Comparison of ENCODE assay signal across 22 cellular contexts in genomic region chr3:63477494-63478129, GRCh38.
"Had no signal": no experiment of that assay in that cellular context is flagged by ENCODE, and none has a peak within 500 bp of the region (broad histone marks: within the 10 kb centered on the region; RNA-seq: fewer than 3 reads in every experiment).

No MANE protein-coding gene starts in this region.

- H3K36me3 ChIP-seq: gastrocnemius medialis, stomach, thyroid gland had no signal

- H3K27me3 Mint-ChIP-seq: naive B cell; natural killer cell treated with Interleukin-12 subunit alpha and Interleukin-12 subunit beta and Interleukin-15 and Interleukin-18, amount 100 ng/mL, for 72 hours; progenitor cell of endocrine pancreas had no signal

- H3K4me3 Mint-ChIP-seq: memory B cell; naive B cell; natural killer cell treated with Interleukin-12 subunit alpha and Interleukin-12 subunit beta and Interleukin-15 and Interleukin-18, amount 100 ng/mL, for 72 hours; neural crest cell; stimulated activated effector memory CD8-positive, alpha-beta T cell treated with anti-CD3 and anti-CD28 coated beads, Interleukin-12 subunit alpha, Interleukin-12 subunit beta, amount 100 ng/mL, for 72 hours; type B pancreatic cell had no signal

- DNase-seq: dorsolateral prefrontal cortex; effector CD4-positive, alpha-beta T cell; foreskin fibroblast; gastrocnemius medialis; head of caudate nucleus; naive B cell; stimulated activated CD4-positive, alpha-beta T cell treated with anti-CD3 and anti-CD28 coated beads, Interleukin-2, amount 100 ng/mL, for 24 hours; stimulated activated CD4-positive, alpha-beta T cell treated with anti-CD3 and anti-CD28 coated beads, Interleukin-4, amount 100 ng/mL, for 24 hours; stimulated activated naive CD4-positive, alpha-beta T cell treated with Interleukin-2 at 50 U/mL for 16 hours; stomach; thyroid gland had no signal

- H3K4me3 ChIP-seq: dorsolateral prefrontal cortex, gastrocnemius medialis, lung, stomach, thyroid gland had no signal

- H3K27ac Mint-ChIP-seq: memory B cell; naive B cell; natural killer cell treated with Interleukin-12 subunit alpha and Interleukin-12 subunit beta and Interleukin-15 and Interleukin-18, amount 100 ng/mL, for 72 hours; progenitor cell of endocrine pancreas; stimulated activated effector memory CD8-positive, alpha-beta T cell treated with anti-CD3 and anti-CD28 coated beads, Interleukin-12 subunit alpha, Interleukin-12 subunit beta, amount 100 ng/mL, for 72 hours; type B pancreatic cell had no signal

- H3K9me3 ChIP-seq: gastrocnemius medialis, stomach, thyroid gland had no signal

- H3K27me3 ChIP-seq: dorsolateral prefrontal cortex, gastrocnemius medialis, stomach, thyroid gland had no signal

- H3K4me1 Mint-ChIP-seq: memory B cell; naive B cell; neural crest cell; stimulated activated effector memory CD8-positive, alpha-beta T cell treated with anti-CD3 and anti-CD28 coated beads, Interleukin-12 subunit alpha, Interleukin-12 subunit beta, amount 100 ng/mL, for 72 hours had no signal

- H2AFZ ChIP-seq: parathyroid adenoma had no signal

- FAIRE-seq: keratinocyte had no signal

- H3K27ac ChIP-seq: dorsolateral prefrontal cortex, gastrocnemius medialis, parathyroid adenoma, stomach, thyroid gland had no signal

- H3K9me3 Mint-ChIP-seq: memory B cell, neural crest cell had no signal

- H3K79me2 ChIP-seq: parathyroid adenoma had no signal

- H3K9ac ChIP-seq: parathyroid adenoma had no signal

- H3K36me3 Mint-ChIP-seq: memory B cell; naive B cell; natural killer cell treated with Interleukin-12 subunit alpha and Interleukin-12 subunit beta and Interleukin-15 and Interleukin-18, amount 100 ng/mL, for 72 hours; stimulated activated effector memory CD8-positive, alpha-beta T cell treated with anti-CD3 and anti-CD28 coated beads, Interleukin-12 subunit alpha, Interleukin-12 subunit beta, amount 100 ng/mL, for 72 hours; type B pancreatic cell had no signal

- ATAC-seq: gastrocnemius medialis; left lobe of liver; natural killer cell treated with Interleukin-12 subunit alpha and Interleukin-12 subunit beta and Interleukin-15 and Interleukin-18, amount 100 ng/mL, for 72 hours; sciatic nerve; stimulated activated effector memory CD8-positive, alpha-beta T cell treated with anti-CD3 and anti-CD28 coated beads, Interleukin-12 subunit alpha, Interleukin-12 subunit beta, amount 100 ng/mL, for 72 hours had no signal

- H3K4me1 ChIP-seq: gastrocnemius medialis, parathyroid adenoma, stomach had no signal
